30 cellular contexts compared by ENCODE assay signal in genomic region chr2:134862069-134862468, GRCh38. TPM values are rescaled to one million over a fixed set of nuclear protein-coding genes. Genes with fewer than 3 reads are reported as not detected.
"Had no signal": no experiment of that assay in that cellular context is flagged by ENCODE, and none has a peak within 500 bp of the region (broad histone marks: within the 10 kb centered on the region; RNA-seq: fewer than 3 reads in every experiment).

No MANE protein-coding gene starts in this region.

- H3K36me3 ChIP-seq: cardiac muscle cell, Peyer's patch had no signal

- H3K27ac ChIP-seq: cardiac muscle cell, Peyer's patch, VCaP had no signal

- ATAC-seq: activated naive CD8-positive, alpha-beta T cell treated with anti-CD3 and anti-CD28 coated beads, Interleukin-2, amount 50 U/mL, for 24 hours; PC-3; Right ventricle myocardium inferior; SK-N-SH treated with all-trans-retinoic acid at 6 μM for 48 hours; T-cell had no signal

- H3K4me1 ChIP-seq: Peyer's patch had no signal

- H3K9me3 ChIP-seq: Peyer's patch had no signal

- DNase-seq: activated B cell treated with CpG ODN at 0.5 μM for 24 hours; activated CD4-positive, alpha-beta memory T cell treated with anti-CD3 and anti-CD28 coated beads for 36 hours; activated CD4-positive, alpha-beta T cell treated with anti-CD3 and anti-CD28 coated beads for 4 hours; activated CD4-positive, alpha-beta T cell treated with anti-CD3 and anti-CD28 coated beads, Interleukin-2, amount 50 U/mL, for 1 hour; activated CD4-positive, CD25-positive, alpha-beta regulatory T cell treated with anti-CD3 and anti-CD28 coated beads, Interleukin-2, amount 50 U/mL, for 72 hours; activated CD8-positive, alpha-beta memory T cell treated with anti-CD3 and anti-CD28 coated beads, Interleukin-2, amount 50 U/mL, for 4 hours; activated effector memory CD4-positive, alpha-beta T cell treated with Interleukin-2 at 50 U/mL for 16 hours; activated naive CD4-positive, alpha-beta T cell treated with anti-CD3 and anti-CD28 coated beads, Interleukin-2, amount 10 ng/mL, durations not matched to agents 7 days and 5 days; activated naive CD8-positive, alpha-beta T cell treated with anti-CD3 and anti-CD28 coated beads, Interleukin-2, amount 50 U/mL, for 24 hours; activated T-cell treated with anti-CD3 and anti-CD28 coated beads, Interleukin-2, amount 50 U/mL, for 48 hours; NCI-H1105; NCI-H1417 treated with DMSO at 0.1 percent for 48 hours; NCI-H187 treated with DMSO at 0.1 percent for 48 hours; NCI-H2081; NCI-H226; NCI-H446 treated with DMSO at 0.1 percent for 48 hours; NCI-H524; PC-3; Peyer's patch; RPMI8226; SIG-M5; T-cell; T-helper 2 cell; T-helper 9 cell had no signal

- H3K27me3 ChIP-seq: cardiac muscle cell, Peyer's patch had no signal

- H3K4me3 ChIP-seq: cardiac muscle cell, Peyer's patch had no signal

RNA-seq across cellular contexts. Expression of gene ACMSD, which starts 23.7 kb away (rescaled TPM):
- total RNA-seq: activated B cell treated with CpG ODN at 0.5 μM for 24 hours; activated CD4-positive, alpha-beta memory T cell treated with anti-CD3 and anti-CD28 coated beads for 36 hours; cardiac muscle cell; M059J; PC-3; Right ventricle myocardium inferior; SK-MEL-5 had no signal
